8 cellular contexts compared by ENCODE assay signal in the genomic region with DNA sequence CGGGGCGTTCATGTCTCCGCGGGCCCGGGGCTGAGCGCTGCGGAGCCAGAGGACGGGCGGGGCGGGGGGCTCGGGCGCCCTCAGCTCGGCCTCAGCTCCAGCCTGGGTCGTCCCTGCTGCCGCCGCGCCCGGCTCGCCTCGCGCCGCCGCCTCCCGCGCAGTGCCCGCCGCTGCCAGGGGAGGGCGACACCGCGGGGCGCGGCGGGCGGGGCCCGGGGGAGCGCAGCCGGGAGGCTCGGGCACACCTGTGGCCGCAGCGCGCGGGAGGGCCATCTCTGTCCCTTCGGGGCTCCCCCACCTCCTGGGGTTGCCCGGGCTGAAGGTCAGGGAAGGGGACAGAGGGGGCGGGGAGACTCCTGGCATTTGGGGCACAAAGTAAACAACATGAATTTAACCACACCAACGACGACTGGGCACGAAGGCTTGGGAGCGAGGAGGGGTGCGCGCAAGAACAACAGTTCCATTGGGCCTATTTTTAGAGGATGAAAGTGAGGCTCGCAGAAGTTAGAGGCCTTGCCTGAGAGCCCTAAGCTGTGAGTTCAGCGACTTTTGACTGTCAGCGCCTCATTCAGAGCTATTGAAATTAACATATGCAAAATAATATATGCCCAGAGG. TPM values are rescaled to one million over a fixed set of nuclear protein-coding genes. Genes with fewer than 3 reads are reported as not detected.
DNase-seq lines count a peak whose midpoint lies in the region; ATAC-seq and TF ChIP-seq lines count a peak whose summit lies in the region.

Gene FAM131C (minus strand): TSS at position 162 of the 615 bp plus-strand sequence. CDS start 209 bp downstream, outside the sequence.

- peak; percentile 3 for TF ChIP-seq CTCF in AG09319 (IDR thresholded peaks at IDR 0.05; ENCODE audit: low read depth, low read length)
- peak; percentile 50 for TF ChIP-seq CTCF in MCF 10A (IDR thresholded peaks at IDR 0.05; ENCODE audit: unreplicated experiment)

- CTCF ChIA-PET in MCF 10A (lab: Yijun Ruan, JAX), result interaction anchor here (0.5 to 12.6 kb wide), 12 partner anchors 9 to 368 kb away, joined by 3 to 373 read pairs (median 4); no protein-coding TSS in a partner anchor

- peaks cover 8% of the 10 kb centered on the region for H3K4me1 Mint-ChIP-seq in T-helper 2 cell treated with Interferon-gamma antibody and Interleukin-4, amounts not matched to agents 5 μg/mL and 100 μg/mL, for 36 hours (ENCODE audit: low read depth)
- H3K4me1 Mint-ChIP-seq in MCF 10A (ENCODE audit: insufficient read depth, unreplicated experiment), result peaks cover 37% of the 10 kb centered on the region

- no peak within 1 kb of the TSS for H3K27ac Mint-ChIP-seq in T-helper 2 cell treated with Interferon-gamma antibody and Interleukin-4, amounts not matched to agents 5 μg/mL and 100 μg/mL, for 36 hours
- H3K27ac Mint-ChIP-seq in MCF 10A (ENCODE audit: low read depth, unreplicated experiment), result no peak within 1 kb of the TSS

- intact Hi-C loops in MCF 10A (cut with micrococcal nuclease), result no loop called here
- intact Hi-C loops in left colon (cut with DNase I, micrococcal nuclease), result no loop called here

- DNase-seq in AG09319 (ENCODE audit: extremely low read depth, low read depth) (no peak), HCEC 1CT (peak; percentile 22), MCF 10A (ENCODE audit: unreplicated experiment) (peak; percentile 27), left colon (peak in 1 of 2 donors; percentile 48), DMS153 (lab: John Stamatoyannopoulos, UW) (no peak), inferior parietal cortex (ENCODE audit: extremely low spot score) (no peak)
- peak; percentile 37 for DNase-seq in T-helper 2 cell treated with Interferon-gamma antibody and Interleukin-4, amounts not matched to agents 5 μg/mL and 100 μg/mL, for 36 hours (ENCODE audit: low spot score)
- DNase-seq in stimulated activated CD8-positive, alpha-beta memory T cell treated with anti-CD3 and anti-CD28 coated beads, Interleukin-4, amount 100 ng/mL, for 24 hours (ENCODE audit: low read depth), result peak; percentile 23

- POLR2A ChIA-PET in MCF 10A (lab: Yijun Ruan, JAX), result no interaction called here

- no TSS peak for BruUV-seq in MCF 10A (replicated peaks; lab: Mats Ljungman, UMichigan)

- no peaks in the 10 kb centered on the region for H3K36me3 Mint-ChIP-seq in T-helper 2 cell treated with Interferon-gamma antibody and Interleukin-4, amounts not matched to agents 5 μg/mL and 100 μg/mL, for 36 hours (ENCODE audit: low read depth)
- H3K36me3 Mint-ChIP-seq in MCF 10A (ENCODE audit: insufficient read depth, unreplicated experiment), result no peaks in the 10 kb centered on the region

- ATAC-seq in left colon, result peak; percentile 76

- peak within 1 kb of the TSS; percentile 70 for H3K4me3 Mint-ChIP-seq in T-helper 2 cell treated with Interferon-gamma antibody and Interleukin-4, amounts not matched to agents 5 μg/mL and 100 μg/mL, for 36 hours
- peak within 1 kb of the TSS; percentile 48 for H3K4me3 Mint-ChIP-seq in MCF 10A (ENCODE audit: unreplicated experiment)

- no peaks in the 10 kb centered on the region for H3K9me3 Mint-ChIP-seq in T-helper 2 cell treated with Interferon-gamma antibody and Interleukin-4, amounts not matched to agents 5 μg/mL and 100 μg/mL, for 36 hours
- no peaks in the 10 kb centered on the region for H3K9me3 Mint-ChIP-seq in MCF 10A (ENCODE audit: unreplicated experiment)

- H3K27me3 Mint-ChIP-seq in T-helper 2 cell treated with Interferon-gamma antibody and Interleukin-4, amounts not matched to agents 5 μg/mL and 100 μg/mL, for 36 hours (ENCODE audit: low read depth), result peaks cover 37% of the 10 kb centered on the region
- H3K27me3 Mint-ChIP-seq in MCF 10A (ENCODE audit: insufficient read depth, unreplicated experiment), result no peaks in the 10 kb centered on the region

RNA-seq across cellular contexts. Expression of gene FAM131C, which starts in this region (rescaled TPM):
- total RNA-seq in MCF 10A (2022), result 0.20 TPM in 1 of 2 replicates, not detected in the other
- not detected for total RNA-seq in left colon

Comparison
In these comparisons a context has a peak if more than half of its experiments do, and no peak if none do; other contexts are left out.
1. Peak in DNase-seq in MCF 10A; RNA of the gene not detected or under 1 TPM.
2. Peak in ATAC-seq in left colon; RNA of the gene not detected or under 1 TPM.
3. DNase-seq: peak in HCEC 1CT (single experiment), T-helper 2 cell treated with Interferon-gamma antibody and Interleukin-4, amounts not matched to agents 5 μg/mL and 100 μg/mL, for 36 hours (single experiment) and stimulated activated CD8-positive, alpha-beta memory T cell treated with anti-CD3 and anti-CD28 coated beads, Interleukin-4, amount 100 ng/mL, for 24 hours (single experiment); none in AG09319 (single experiment), DMS153 (single experiment) and inferior parietal cortex (single experiment).